ENCODE assay signal across 13 cellular contexts in genomic region chr4:73853246-73853704, GRCh38. TPM values are rescaled to one million over a fixed set of nuclear protein-coding genes. Genes with fewer than 3 reads are reported as not detected.
DNase-seq lines count a peak whose midpoint lies in the region; ATAC-seq, FAIRE-seq and TF ChIP-seq lines count a peak whose summit lies in the region.
"Had no signal": no experiment of that assay in that cellular context is flagged by ENCODE, and none has a peak within 500 bp of the region (broad histone marks: within the 10 kb centered on the region; RNA-seq: fewer than 3 reads in every experiment).

Gene PF4V1 (plus strand): TSS chr4:73853296. CDS start chr4:73853363, 67 bp downstream.

- WGBS in spleen, 5 donors, result 24 to 38% (median 34%) methylated on average over 13 to 22 of the region's 22 CpGs

- H3K4me1 Mint-ChIP-seq in HFFc6 (ENCODE audit: low read depth), result peaks cover 30% of the 10 kb centered on the region
- peaks cover 24% of the 10 kb centered on the region for H3K4me1 Mint-ChIP-seq in chondrocyte (ENCODE audit: low read depth)
- no peaks in the 10 kb centered on the region for H3K4me1 Mint-ChIP-seq in effector memory CD8-positive, alpha-beta T cell (ENCODE audit: low read depth in 2 of 2)
- H3K4me1 Mint-ChIP-seq: activated naive CD8-positive, alpha-beta T cell treated with anti-CD3 and anti-CD28 coated beads, Interleukin-2, amount 50 U/mL, for 24 hours; naive thymus-derived CD4-positive, alpha-beta T cell had no signal

- dilution Hi-C loops in keratinocyte (cut with MboI; ENCODE audit: extremely low pct_ligation_motif_present, low sequenced_read_pairs), result no loop called here

- peak within 1 kb of the TSS in 1 of 3 experiments; percentile 44 for H3K4me3 ChIP-seq in keratinocyte (ENCODE audit: control insufficient read depth in 2 of 3, extremely low read depth in 1 of 3, insufficient read depth in 2 of 3, low read depth in 1 of 3, low read length in 3 of 3)
- H3K4me3 ChIP-seq in spleen, result peak within 1 kb of the TSS in 4 of 8 donors; percentile 2 to 30 (median 9)

- H2AFZ ChIP-seq in keratinocyte (ENCODE audit: control insufficient read depth, low read length), result peak within 1 kb of the TSS; percentile 73

- H3K9me3 Mint-ChIP-seq in HFFc6 (peaks cover 5% of the 10 kb centered on the region; the same call in 1 of the 2 replicates), chondrocyte (ENCODE audit: low read depth) (no peaks in the 10 kb centered on the region)
- no peaks in the 10 kb centered on the region for H3K9me3 Mint-ChIP-seq in effector memory CD8-positive, alpha-beta T cell
- H3K9me3 Mint-ChIP-seq: activated naive CD8-positive, alpha-beta T cell treated with anti-CD3 and anti-CD28 coated beads, Interleukin-2, amount 50 U/mL, for 24 hours had no signal

- H3K4me2 ChIP-seq in keratinocyte (ENCODE audit: control insufficient read depth, extremely low read depth, insufficient read depth, low read depth, low read length), result peak within 1 kb of the TSS; percentile 74

- H3K36me3 Mint-ChIP-seq in HFFc6 (ENCODE audit: low read depth) (no peaks in the 10 kb centered on the region), chondrocyte (ENCODE audit: low read depth) (peaks cover 2% of the 10 kb centered on the region)
- H3K36me3 Mint-ChIP-seq in effector memory CD8-positive, alpha-beta T cell (ENCODE audit: insufficient read depth), result peaks cover 3% of the 10 kb centered on the region
- H3K36me3 Mint-ChIP-seq: naive thymus-derived CD4-positive, alpha-beta T cell had no signal

- H4K20me1 ChIP-seq in keratinocyte (ENCODE audit: control insufficient read depth, extremely low read depth, insufficient read depth, low read length), result no peaks in the 10 kb centered on the region

- no peak for ATAC-seq in effector memory CD8-positive, alpha-beta T cell (replicated peaks)
- ATAC-seq in HG03378 (IDR thresholded peaks at IDR 0.05; ENCODE audit: unreplicated experiment), result no peak
- ATAC-seq in GM18519 (IDR thresholded peaks at IDR 0.05; ENCODE audit: low FRiP score, unreplicated experiment), result no peak
- no peak for ATAC-seq in HG03521 (IDR thresholded peaks at IDR 0.05; ENCODE audit: unreplicated experiment)
- ATAC-seq: activated naive CD8-positive, alpha-beta T cell treated with anti-CD3 and anti-CD28 coated beads, Interleukin-2, amount 50 U/mL, for 24 hours; naive thymus-derived CD4-positive, alpha-beta T cell had no signal

- H3K4me3 Mint-ChIP-seq in HFFc6, result peak within 1 kb of the TSS; percentile 71
- H3K4me3 Mint-ChIP-seq in chondrocyte (ENCODE audit: unreplicated experiment), result no peak within 1 kb of the TSS
- H3K4me3 Mint-ChIP-seq in effector memory CD8-positive, alpha-beta T cell, result no peak within 1 kb of the TSS
- H3K4me3 Mint-ChIP-seq: activated naive CD8-positive, alpha-beta T cell treated with anti-CD3 and anti-CD28 coated beads, Interleukin-2, amount 50 U/mL, for 24 hours; naive thymus-derived CD4-positive, alpha-beta T cell had no signal

- FAIRE-seq in keratinocyte (lab: Jason Lieb, UNC), result no peak

- H3K36me3 ChIP-seq in keratinocyte (ENCODE audit: control insufficient read depth in 2 of 2, extremely low read depth in 1 of 2, insufficient read depth in 2 of 2, low read length in 2 of 2) (no peaks in the 10 kb centered on the region), spleen (no peaks in the 10 kb centered on the region)

- intact Hi-C loops in spleen (cut with DNase I; ENCODE audit: low total_unique reads), result no loop called here

- H3K4me1 ChIP-seq in keratinocyte (ENCODE audit: control insufficient read depth, extremely low read depth, insufficient read depth, low read length), result peaks cover 9% of the 10 kb centered on the region
- H3K4me1 ChIP-seq in spleen, result peaks cover 0 to 24% (median 3%) of the 10 kb centered on the region in 6 donors

- H3K27ac ChIP-seq in keratinocyte (ENCODE audit: control insufficient read depth, insufficient read depth, low read length) (no peak within 1 kb of the TSS), spleen (no peak within 1 kb of the TSS)

- no peaks in the 10 kb centered on the region for H3K9me3 ChIP-seq in keratinocyte (ENCODE audit: control insufficient read depth, low read depth, low read length)
- H3K9me3 ChIP-seq in spleen, result no peaks in the 10 kb centered on the region

- TF ChIP-seq POLR2A in spleen (IDR thresholded peaks at IDR 0.05), result no peak

- peaks cover 8% of the 10 kb centered on the region for H3K27me3 ChIP-seq in keratinocyte (ENCODE audit: control insufficient read depth, extremely low read depth, insufficient read depth, low read length)
- peaks cover 0 to 11% (median 0%) of the 10 kb centered on the region in 7 donors for H3K27me3 ChIP-seq in spleen (replicated peaks in 1 of 7)

- TF ChIP-seq CTCF in HFFc6 (IDR thresholded peaks at IDR 0.05), result peak; percentile 60
- no peak for TF ChIP-seq CTCF in chondrocyte (IDR thresholded peaks at IDR 0.05)
- TF ChIP-seq CTCF in keratinocyte (optimal IDR thresholded peaks at IDR 0.05 in 1 of 3, IDR thresholded peaks at IDR 0.05 in 1 of 3, conservative IDR thresholded peaks at IDR 0.05 in 1 of 3; ENCODE audit: extremely low read depth in 1 of 3, insufficient read depth in 2 of 3, low read length in 3 of 3), result peak; percentile 34 to 61 (median 44)
- no peak for TF ChIP-seq CTCF in spleen (IDR thresholded peaks at IDR 0.05 in 8 of 11, conservative IDR thresholded peaks at IDR 0.05 in 3 of 11)

- no peak within 1 kb of the TSS for H3K9ac ChIP-seq in keratinocyte (ENCODE audit: control insufficient read depth, extremely low read depth, insufficient read depth, low read length)

- H3K27me3 Mint-ChIP-seq in HFFc6 (ENCODE audit: insufficient read depth) (peaks cover 4% of the 10 kb centered on the region), chondrocyte (ENCODE audit: low read depth) (peaks cover 13% of the 10 kb centered on the region)
- H3K27me3 Mint-ChIP-seq in effector memory CD8-positive, alpha-beta T cell, result peaks cover 0 to 6% of the 10 kb centered on the region in 2 donors

- no peaks in the 10 kb centered on the region for H3K9me1 ChIP-seq in keratinocyte (ENCODE audit: control insufficient read depth, extremely low read depth, insufficient read depth, low read length)

- H3K79me2 ChIP-seq in keratinocyte (ENCODE audit: control insufficient read depth, insufficient read depth, low read length), result no peaks in the 10 kb centered on the region

- DNase-seq in HFFc6 (no peak), chondrocyte (ENCODE audit: low spot score) (peak; percentile 84), keratinocyte (ENCODE audit: low read depth, low spot score) (no peak), spleen (peak; percentile 75)
- no peak for DNase-seq in effector memory CD8-positive, alpha-beta T cell
- DNase-seq: activated CD4-positive, alpha-beta T cell treated with anti-CD3 and anti-CD28 coated beads, Interleukin-2, amount 50 U/mL, for 4 hours; activated naive CD8-positive, alpha-beta T cell treated with anti-CD3 and anti-CD28 coated beads, Interleukin-2, amount 50 U/mL, for 24 hours; GF-D8; naive thymus-derived CD4-positive, alpha-beta T cell; NCI-H226 had no signal

- H3K27ac Mint-ChIP-seq in HFFc6, result no peak within 1 kb of the TSS
- H3K27ac Mint-ChIP-seq in chondrocyte (ENCODE audit: unreplicated experiment), result no peak within 1 kb of the TSS
- no peak within 1 kb of the TSS for H3K27ac Mint-ChIP-seq in effector memory CD8-positive, alpha-beta T cell
- H3K27ac Mint-ChIP-seq: activated naive CD8-positive, alpha-beta T cell treated with anti-CD3 and anti-CD28 coated beads, Interleukin-2, amount 50 U/mL, for 24 hours; naive thymus-derived CD4-positive, alpha-beta T cell had no signal

RNA-seq across cellular contexts. Expression of gene PF4V1, which starts in this region (rescaled TPM):
- not detected for total RNA-seq in HFFc6 (2021; fragmentation: NEBNext Ultra II Directional; extraction: Animal tissue kit (Norgen Biotek cat#: 25700))
- total RNA-seq in chondrocyte (not detected in 3 replicates), spleen (10 to 100 TPM in 1 of 7 donors, 1 to 10 TPM in 6; 1.3 to 12.3 (median 2.6) TPM)
- polyA plus RNA-seq in keratinocyte (not detected in 3 replicates), spleen (1 to 10 TPM in 2 of 3 donors, under 1 TPM in 1; 0.67 to 2.0 (median 1.3) TPM)
- not detected for polyA plus RNA-seq in keratinocyte (2011; ENCODE audit: low read depth)
- polyA plus RNA-seq in keratinocyte (2011; cell fraction: cytosol; rRNA removed), result not detected in 2 replicates
- not detected in 2 replicates for polyA plus RNA-seq in keratinocyte (2011; cell fraction: nucleus; rRNA removed)
- polyA plus RNA-seq in keratinocyte (2012; ENCODE audit: low replicate concordance), result not detected in 2 replicates
- not detected in 3 replicates for polyA minus RNA-seq in keratinocyte
- not detected for polyA minus RNA-seq in keratinocyte (2011; cell fraction: cytosol; rRNA and poly(A)+ RNA removed)
- not detected in 2 replicates for polyA minus RNA-seq in keratinocyte (2011; cell fraction: nucleus; rRNA and poly(A)+ RNA removed)
- total RNA-seq: naive thymus-derived CD4-positive, alpha-beta T cell had no signal
- polyA plus RNA-seq: naive thymus-derived CD4-positive, alpha-beta T cell had no signal

Comparison
In these comparisons a context has a peak if more than half of its experiments do, and no peak if none do; other contexts are left out.
1. Peak in DNase-seq in chondrocyte; RNA of the gene not detected or under 1 TPM.
2. CTCF ChIP-seq: peak in HFFc6 (single experiment) and keratinocyte (3 of 3); none in chondrocyte (single experiment) and spleen (0 of 11).